Comparison of ENCODE assay signal across 1 cellular context in genomic region chr2:144511222-144511855, GRCh38.
TF ChIP-seq lines count a peak whose summit lies in the region.

No MANE protein-coding gene starts in this region.

TF ChIP-seq in IMR-90, 13 proteins besides CTCF, POLR2A, EP300 and RAD21:
- TF ChIP-seq CHD1 (IDR thresholded peaks at IDR 0.05; ENCODE audit: low read depth, low read length) (no peak), BHLHE40 (IDR thresholded peaks at IDR 0.05; ENCODE audit: low read depth, low read length) (no peak), CEBPB (IDR thresholded peaks at IDR 0.05; ENCODE audit: low read depth, low read length) (no peak), FOS (IDR thresholded peaks at IDR 0.05; ENCODE audit: low read depth, low read length) (no peak), MAFK (IDR thresholded peaks at IDR 0.05; ENCODE audit: low read depth, low read length) (no peak), SMC3 (IDR thresholded peaks at IDR 0.05; ENCODE audit: low read depth, low read length) (no peak), NFE2L2 (IDR thresholded peaks at IDR 0.05; ENCODE audit: low read depth, low read length) (no peak)
